In the genomic region with DNA sequence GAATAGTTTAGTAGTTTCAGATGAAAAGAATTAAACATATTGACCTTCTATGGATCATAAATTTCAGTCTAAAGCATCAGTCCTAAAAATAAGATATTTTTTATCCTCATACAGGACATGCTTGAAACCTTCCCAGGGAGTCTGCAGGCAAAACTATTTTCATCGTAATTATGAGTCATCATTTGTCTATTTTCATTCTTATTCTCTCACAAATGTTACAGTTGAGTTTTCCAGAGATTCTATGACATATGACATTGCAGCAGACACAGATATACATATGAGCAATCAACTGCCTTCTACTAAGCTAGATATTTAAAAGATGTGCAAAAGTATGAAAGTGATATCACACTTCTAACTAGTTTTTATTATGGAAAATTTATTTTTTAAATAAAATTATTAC, we compare ENCODE assay signal across 27 cellular contexts.
DNase-seq lines count a peak whose midpoint lies in the region; ATAC-seq and TF ChIP-seq lines count a peak whose summit lies in the region.
"Had no signal": no experiment of that assay in that cellular context is flagged by ENCODE, and none has a peak within 500 bp of the region (broad histone marks: within the 10 kb centered on the region; RNA-seq: fewer than 3 reads in every experiment).

No MANE protein-coding gene starts in this region.

- H3K4me3 ChIP-seq in GM23248 (no peak overlapping the region), astrocyte of the spinal cord (ENCODE audit: low read depth, low read length) (no peak overlapping the region), fibroblast of pulmonary artery (replicated peaks; ENCODE audit: low read depth, low read length) (no peak overlapping the region)
- H3K4me3 ChIP-seq: BLaER1 treated with 17β-estradiol and CSF1 and Interleukin-3, amounts not matched to agents 10 nM and 100 nM; K562; SJCRH30 had no signal

- H3K27me3 ChIP-seq in GM23248 (replicated peaks; ENCODE audit: insufficient read depth) = no peaks in the 10 kb centered on the region
- H3K27me3 ChIP-seq: SJCRH30 had no signal

- H3K4me1 ChIP-seq in GM23248 (ENCODE audit: insufficient read depth) = no peaks in the 10 kb centered on the region
- H3K4me1 ChIP-seq: BLaER1 treated with 17β-estradiol and CSF1 and Interleukin-3, amounts not matched to agents 10 nM and 100 nM; SJCRH30 had no signal

- DNase-seq in A172 (ENCODE audit: low spot score) (peak; percentile 26), GM23248 (peak; percentile 33), astrocyte of the spinal cord (ENCODE audit: low read depth, low spot score) (peak; percentile 22), fibroblast of pulmonary artery (ENCODE audit: low read depth) (peak; percentile 6), T1000 (lab: John Stamatoyannopoulos, UW) (no peak), germinal center (ENCODE audit: low spot score) (no peak)
- DNase-seq in activated naive CD4-positive, alpha-beta T cell treated with Interleukin-2 at 50 U/mL for 16 hours = no peak
- DNase-seq: 8988T; AML-193; CD4-positive, alpha-beta T cell; DMS53; EL; GDM1; HCEC 1CT; Kasumi-1; NCI-H2029; NCI-H446; NCI-H524 treated with DMSO at 0.1 percent for 48 hours; NCI-H774; NK-92 treated with Interleukin-12 subunit alpha and Interleukin-12 subunit beta, amount 100 ng/mL, for 24 hours; PC-3; SJCRH30 had no signal

- no peak for ATAC-seq in HG03354 (IDR thresholded peaks at IDR 0.05; ENCODE audit: poor library complexity, severe bottlenecking, unreplicated experiment)
- ATAC-seq: HepG2, K562, PC-3, SK-N-SH treated with all-trans-retinoic acid at 6 μM for 48 hours had no signal

- TF ChIP-seq CTCF in astrocyte of the spinal cord (IDR thresholded peaks at IDR 0.05; ENCODE audit: low read depth, low read length) (no peak), fibroblast of pulmonary artery (IDR thresholded peaks at IDR 0.05; ENCODE audit: low read length, missing control alignments) (no peak)

- H3K4me2 ChIP-seq in GM23248 (ENCODE audit: unreplicated experiment) = no peak overlapping the region
- H3K4me2 ChIP-seq: BLaER1 treated with 17β-estradiol and CSF1 and Interleukin-3, amounts not matched to agents 10 nM and 100 nM had no signal

- H3K9me3 ChIP-seq in GM23248 (ENCODE audit: low read depth) = no peaks in the 10 kb centered on the region
- H3K9me3 ChIP-seq: BLaER1 treated with 17β-estradiol and CSF1 and Interleukin-3, amounts not matched to agents 10 nM and 100 nM; SJCRH30 had no signal

- no peak overlapping the region for H3K27ac ChIP-seq in GM23248
- H3K27ac ChIP-seq: BLaER1 treated with 17β-estradiol and CSF1 and Interleukin-3, amounts not matched to agents 10 nM and 100 nM; SJCRH30 had no signal

- H4K20me1 ChIP-seq in GM23248 (ENCODE audit: insufficient read depth) = no peaks in the 10 kb centered on the region
- H4K20me1 ChIP-seq: BLaER1 treated with 17β-estradiol and CSF1 and Interleukin-3, amounts not matched to agents 10 nM and 100 nM had no signal

- H3F3A ChIP-seq in GM23248 (ENCODE audit: insufficient read depth) = no peaks in the 10 kb centered on the region

- H2AFZ ChIP-seq in GM23248 = no peak overlapping the region

- in situ Hi-C loops in GM23248 (cut with MboI) (no loop called here), astrocyte of the spinal cord (cut with HindIII; ENCODE audit: low sequenced_read_pairs) (no loop called here)

- H3K79me2 ChIP-seq in GM23248 (ENCODE audit: insufficient read depth) = no peaks in the 10 kb centered on the region

- H3K9ac ChIP-seq in GM23248 = no peak overlapping the region
- H3K9ac ChIP-seq: BLaER1 treated with 17β-estradiol and CSF1 and Interleukin-3, amounts not matched to agents 10 nM and 100 nM had no signal

- no peaks in the 10 kb centered on the region for H3K9me2 ChIP-seq in GM23248 (ENCODE audit: insufficient read depth)

- 0% methylated on average over 1 of the region's 1 CpG for WGBS in GM23248 (ENCODE audit: low coverage in 1 of 2, low lambda C conversion rate in 2 of 2, missing lambda C conversion rate in 2 of 2), 2 experiments

- no peaks in the 10 kb centered on the region for H3K36me3 ChIP-seq in GM23248 (ENCODE audit: low read depth)
- H3K36me3 ChIP-seq: BLaER1 treated with 17β-estradiol and CSF1 and Interleukin-3, amounts not matched to agents 10 nM and 100 nM; SJCRH30 had no signal

Comparison
In these comparisons a context has a peak if more than half of its experiments do, and no peak if none do; other contexts are left out.
1. DNase-seq: peak in A172 (single experiment), GM23248 (single experiment), astrocyte of the spinal cord (single experiment) and fibroblast of pulmonary artery (single experiment); none in activated naive CD4-positive, alpha-beta T cell treated with Interleukin-2 at 50 U/mL for 16 hours (single experiment), T1000 (single experiment) and germinal center (single experiment).